In the genomic region with DNA sequence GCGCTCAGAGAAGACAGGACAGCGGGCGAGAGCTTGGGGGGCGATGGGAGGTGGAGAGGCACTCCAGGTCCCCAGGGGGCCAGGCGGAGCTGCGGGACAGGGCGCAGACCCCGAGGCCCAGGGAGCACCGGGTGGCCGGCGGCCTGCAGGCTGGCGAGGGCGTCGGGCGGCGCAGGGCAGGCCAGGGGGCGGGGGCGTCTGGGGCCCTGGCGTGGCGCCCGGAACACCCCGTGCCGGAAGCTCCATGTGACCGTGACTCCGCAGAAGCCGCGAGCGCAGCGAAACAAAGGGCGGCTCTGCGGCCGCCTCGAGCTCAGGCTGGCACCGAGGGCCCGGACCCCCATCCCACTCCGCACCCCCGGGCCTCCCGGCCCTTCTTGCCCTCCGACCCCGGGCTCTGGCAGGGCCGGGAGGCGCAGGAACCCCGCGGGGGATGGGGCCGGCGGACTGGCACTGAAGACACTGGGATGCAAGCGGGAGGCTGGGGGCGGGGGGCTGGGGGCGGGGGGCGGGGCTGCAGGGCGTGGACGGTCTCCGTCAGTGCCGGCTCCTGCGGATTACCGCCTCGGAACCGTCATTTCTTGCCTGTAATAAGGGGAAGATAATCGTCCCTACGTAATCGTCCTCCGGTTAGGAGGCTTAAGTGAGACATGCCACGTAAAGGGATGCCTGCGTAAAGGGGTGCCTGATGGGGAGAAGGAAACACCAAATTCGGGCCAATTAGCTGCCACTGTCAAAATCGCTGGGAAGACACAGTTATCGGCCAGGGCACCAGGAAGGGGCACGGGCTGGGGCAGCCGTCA, we compare ENCODE assay signal across 8 cellular contexts. TPM values are rescaled to one million over a fixed set of nuclear protein-coding genes. Genes with fewer than 3 reads are reported as not detected.
A peak's percentile ranks its signal among the peaks of the same experiment; 100 is the strongest.
DNase-seq lines count a peak whose midpoint lies in the region; ATAC-seq and TF ChIP-seq lines count a peak whose summit lies in the region.

No MANE protein-coding gene starts in this region.

- peak overlapping the region; percentile 64; the same call in 1 of the 2 replicates for H2AFZ ChIP-seq in OCI-LY3 (ENCODE audit: low read depth, low read length)
- H2AFZ ChIP-seq in fibroblast of lung (ENCODE audit: low read length): peak overlapping the region; percentile 70

- peaks cover 0 to 2% (median 0%) of the 10 kb centered on the region in 7 donors for H3K9me3 Mint-ChIP-seq in CD4-positive, CD25-positive, alpha-beta regulatory T cell
- H3K9me3 Mint-ChIP-seq in natural killer cell: no peaks in the 10 kb centered on the region

- DNase-seq in CD4-positive, CD25-positive, alpha-beta regulatory T cell: peak; percentile 71 to 87 (median 80)
- peak; percentile 65 for DNase-seq in activated T-helper 1 cell treated with Interleukin-2 at 50 U/mL for 16 hours (ENCODE audit: low read depth)
- peak; percentile 83 to 93 for DNase-seq in fibroblast of lung (ENCODE audit: low read depth in 2 of 2)
- DNase-seq in natural killer cell: peak; percentile 81
- peak; percentile 56 to 82 (median 70) for DNase-seq in stimulated activated naive CD4-positive, alpha-beta T cell (lab: John Stamatoyannopoulos, UW)

- intact Hi-C loops in natural killer cell (cut with micrococcal nuclease): no loop called here

- H3K4me2 ChIP-seq in OCI-LY3 (ENCODE audit: low read length) (peak overlapping the region; percentile 96), fibroblast of lung (ENCODE audit: extremely low read depth, insufficient read depth, low read length) (peak overlapping the region; percentile 79)

- H3K4me1 Mint-ChIP-seq in CD4-positive, CD25-positive, alpha-beta regulatory T cell: peaks cover 5 to 45% (median 24%) of the 10 kb centered on the region in 4 donors
- peaks cover 5 to 19% of the 10 kb centered on the region in 2 donors for H3K4me1 Mint-ChIP-seq in natural killer cell

- peak overlapping the region; percentile 94 for H3K27ac ChIP-seq in CD4-positive, CD25-positive, alpha-beta regulatory T cell (ENCODE audit: insufficient read depth, low read length, poor library complexity, severe bottlenecking)
- H3K27ac ChIP-seq in OCI-LY3 (ENCODE audit: low read length) (peak overlapping the region; percentile 62), fibroblast of lung (ENCODE audit: insufficient read depth, low read length) (peak overlapping the region; percentile 80)

- no peaks in the 10 kb centered on the region for H4K20me1 ChIP-seq in OCI-LY3 (ENCODE audit: insufficient read depth, low read length)
- no peaks in the 10 kb centered on the region for H4K20me1 ChIP-seq in fibroblast of lung (ENCODE audit: control insufficient read depth, extremely low read depth, insufficient read depth, low read length)

- no peaks in the 10 kb centered on the region for H3K36me3 ChIP-seq in CD4-positive, CD25-positive, alpha-beta regulatory T cell (ENCODE audit: control insufficient read depth, insufficient read depth, low read length)
- H3K36me3 ChIP-seq in OCI-LY3 (replicated peaks; ENCODE audit: low read depth, low read length): no peaks in the 10 kb centered on the region
- no peaks in the 10 kb centered on the region for H3K36me3 ChIP-seq in fibroblast of lung (ENCODE audit: control insufficient read depth, insufficient read depth, low read length)

- H3K9me3 ChIP-seq in CD4-positive, CD25-positive, alpha-beta regulatory T cell (ENCODE audit: control insufficient read depth in 2 of 2, low read length in 2 of 2): no peaks in the 10 kb centered on the region
- H3K9me3 ChIP-seq in OCI-LY3 (ENCODE audit: insufficient read depth, low read length) (no peaks in the 10 kb centered on the region), fibroblast of lung (ENCODE audit: control insufficient read depth, insufficient read depth, low read depth, low read length) (no peaks in the 10 kb centered on the region)

- H3K27me3 ChIP-seq in CD4-positive, CD25-positive, alpha-beta regulatory T cell (ENCODE audit: control insufficient read depth, insufficient read depth, low read length): no peaks in the 10 kb centered on the region
- H3K27me3 ChIP-seq in OCI-LY3 (ENCODE audit: low read depth, low read length) (no peaks in the 10 kb centered on the region), fibroblast of lung (ENCODE audit: control insufficient read depth, insufficient read depth, low read length) (no peaks in the 10 kb centered on the region)

- H3K27me3 Mint-ChIP-seq in CD4-positive, CD25-positive, alpha-beta regulatory T cell: peaks cover 4% of the 10 kb centered on the region
- no peaks in the 10 kb centered on the region for H3K27me3 Mint-ChIP-seq in natural killer cell (ENCODE audit: low read depth in 2 of 2)

- peak overlapping the region; percentile 74 for H3K4me3 ChIP-seq in CD4-positive, CD25-positive, alpha-beta regulatory T cell (ENCODE audit: low read depth, low read length)
- H3K4me3 ChIP-seq in OCI-LY3 (ENCODE audit: low read length) (peak overlapping the region; percentile 78), fibroblast of lung (replicated peaks in 1 of 4; ENCODE audit: control extremely low read depth in 1 of 4, insufficient read depth in 1 of 4, low read depth in 3 of 4, low read length in 4 of 4) (peak overlapping the region in 3 of 4 experiments; percentile 22 to 46 (median 25))

- peak overlapping the region; percentile 92 to 99 (median 99) for H3K27ac Mint-ChIP-seq in CD4-positive, CD25-positive, alpha-beta regulatory T cell
- H3K27ac Mint-ChIP-seq in natural killer cell: peak overlapping the region; percentile 77 to 95

- H3K9ac ChIP-seq in OCI-LY3 (ENCODE audit: low read length): peak overlapping the region; percentile 85
- peak overlapping the region; percentile 63 for H3K9ac ChIP-seq in fibroblast of lung (ENCODE audit: insufficient read depth, low read length)

- H3K4me3 Mint-ChIP-seq in CD4-positive, CD25-positive, alpha-beta regulatory T cell: peak overlapping the region; percentile 87 to 96 (median 92)
- H3K4me3 Mint-ChIP-seq in natural killer cell: peak overlapping the region; percentile 89

- H3K36me3 Mint-ChIP-seq in CD4-positive, CD25-positive, alpha-beta regulatory T cell: no peaks in the 10 kb centered on the region
- no peaks in the 10 kb centered on the region for H3K36me3 Mint-ChIP-seq in natural killer cell

- H3K4me1 ChIP-seq in CD4-positive, CD25-positive, alpha-beta regulatory T cell (ENCODE audit: control insufficient read depth, insufficient read depth, low read length, poor library complexity, severe bottlenecking): peaks cover 33% of the 10 kb centered on the region
- H3K4me1 ChIP-seq in OCI-LY3 (ENCODE audit: low read length): peaks cover 38% of the 10 kb centered on the region
- H3K4me1 ChIP-seq in fibroblast of lung (ENCODE audit: control insufficient read depth, extremely low read depth, insufficient read depth, low read length): peaks cover 30% of the 10 kb centered on the region

- TF ChIP-seq CTCF in OCI-LY3 (IDR thresholded peaks at IDR 0.05; ENCODE audit: low read depth, low read length): no peak
- TF ChIP-seq CTCF in fibroblast of lung (conservative IDR thresholded peaks at IDR 0.05 in 1 of 2, IDR thresholded peaks at IDR 0.05 in 1 of 2; ENCODE audit: low read depth in 1 of 2, low read length in 2 of 2): no peak
- TF ChIP-seq CTCF in natural killer cell (IDR thresholded peaks at IDR 0.05): no peak

- peak; percentile 79 to 87 for ATAC-seq in CD4-positive, CD25-positive, alpha-beta regulatory T cell (ENCODE audit: low read depth in 2 of 2)
- ATAC-seq in GM19351 (IDR thresholded peaks at IDR 0.05; ENCODE audit: unreplicated experiment) (peak; percentile 78), HG03460 (IDR thresholded peaks at IDR 0.05; ENCODE audit: unreplicated experiment) (peak; percentile 85), natural killer cell (peak; percentile 90 to 93 (median 92))

- H3K79me2 ChIP-seq in OCI-LY3 (ENCODE audit: low read length): no peaks in the 10 kb centered on the region
- no peaks in the 10 kb centered on the region for H3K79me2 ChIP-seq in fibroblast of lung (ENCODE audit: control insufficient read depth, insufficient read depth, low read length)

RNA-seq across cellular contexts. Expression of a gene that starts 19.2 kb away (rescaled TPM):
- 0.25 TPM for total RNA-seq in CD4-positive, CD25-positive, alpha-beta regulatory T cell
- polyA plus RNA-seq in CD4-positive, CD25-positive, alpha-beta regulatory T cell: not detected
- 0.77 and 2.1 TPM in 2 replicates for total RNA-seq in fibroblast of lung
- polyA plus RNA-seq in fibroblast of lung: 0.16 and 0.29 TPM in 2 replicates
- polyA plus RNA-seq in fibroblast of lung (2012): 0.30 and 0.32 TPM in 2 replicates
- not detected in 2 replicates for polyA minus RNA-seq in fibroblast of lung (ENCODE audit: low replicate concordance)
- total RNA-seq in natural killer cell: under 1 TPM in 2 of 3 donors, not detected in 1; 0.21 to 0.57 TPM

RNA-seq across cellular contexts. Expression of a gene that starts 27.5 kb away (rescaled TPM):
- total RNA-seq in CD4-positive, CD25-positive, alpha-beta regulatory T cell: 44.5 TPM
- polyA plus RNA-seq in CD4-positive, CD25-positive, alpha-beta regulatory T cell: 10 to 100 TPM; 19.9 to 74.7 (median 44.6) TPM
- 105 and 193 TPM in 2 replicates for total RNA-seq in fibroblast of lung
- 43.8 and 159 TPM in 2 replicates for polyA plus RNA-seq in fibroblast of lung
- 64.0 and 211 TPM in 2 replicates for polyA plus RNA-seq in fibroblast of lung (2012)
- polyA minus RNA-seq in fibroblast of lung (ENCODE audit: low replicate concordance): 38.6 and 96.8 TPM in 2 replicates
- total RNA-seq in natural killer cell: 10 to 100 TPM; 10.6 to 50.3 (median 19.3) TPM

Comparison
In these comparisons a context has a peak if more than half of its experiments do, and no peak if none do; other contexts are left out.
1. Peak in every context shown above with its lines: DNase-seq, ATAC-seq, H3K4me3 ChIP-seq and H3K27ac ChIP-seq.
2. H3K4me3 ChIP-seq: peak in every context shown above with its lines; median percentile 78 in OCI-LY3; 74 in CD4-positive, CD25-positive, alpha-beta regulatory T cell; 25 in fibroblast of lung.